ENCODE assay signal across 1 cellular context in the genomic region with DNA sequence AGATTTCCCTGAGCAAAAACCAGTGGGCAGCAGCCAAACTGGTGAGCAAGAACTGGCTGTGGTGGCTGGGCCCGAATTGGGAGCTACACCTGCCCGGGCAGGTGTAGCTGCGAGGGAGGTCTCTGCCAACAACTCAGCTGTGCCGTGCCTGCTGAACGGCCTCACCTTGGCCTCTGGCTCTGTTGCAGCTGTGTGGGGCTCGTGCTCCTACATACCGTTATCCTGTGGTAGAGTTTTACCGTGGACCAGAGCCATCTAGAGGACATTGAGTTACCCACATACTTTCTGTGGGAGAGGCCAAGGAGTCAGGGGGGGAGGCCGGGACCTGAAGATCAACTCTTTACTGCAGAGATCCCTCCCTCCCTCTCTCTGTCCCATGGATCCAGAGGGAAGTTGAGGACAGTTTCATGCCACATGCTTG.
TF ChIP-seq lines count a peak whose summit lies in the region.

No MANE protein-coding gene starts in this region.

TF ChIP-seq in GM12878, 131 proteins besides CTCF, POLR2A, EP300 and RAD21 (continued from another document):
- TF ChIP-seq, protein P1, sequence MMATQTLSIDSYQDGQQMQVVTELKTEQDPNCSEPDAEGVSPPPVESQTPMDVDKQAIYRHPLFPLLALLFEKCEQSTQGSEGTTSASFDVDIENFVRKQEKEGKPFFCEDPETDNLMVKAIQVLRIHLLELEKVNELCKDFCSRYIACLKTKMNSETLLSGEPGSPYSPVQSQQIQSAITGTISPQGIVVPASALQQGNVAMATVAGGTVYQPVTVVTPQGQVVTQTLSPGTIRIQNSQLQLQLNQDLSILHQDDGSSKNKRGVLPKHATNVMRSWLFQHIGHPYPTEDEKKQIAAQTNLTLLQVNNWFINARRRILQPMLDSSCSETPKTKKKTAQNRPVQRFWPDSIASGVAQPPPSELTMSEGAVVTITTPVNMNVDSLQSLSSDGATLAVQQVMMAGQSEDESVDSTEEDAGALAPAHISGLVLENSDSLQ (IDR thresholded peaks at IDR 0.05) = no peak
- TF ChIP-seq RB1 (IDR thresholded peaks at IDR 0.05; ENCODE audit: borderline replicate concordance) = no peak
- TF ChIP-seq BHLHE40 (IDR thresholded peaks at IDR 0.05; ENCODE audit: borderline replicate concordance in 1 of 2, low read depth in 2 of 2, low read length in 1 of 2) = peak in 1 of 2 experiments; percentile 16; a peak in 1 of 4 replicates
- TF ChIP-seq NRF1 (conservative IDR thresholded peaks at IDR 0.05; ENCODE audit: low read depth, low read length) = no peak
- TF ChIP-seq HDAC6 (IDR thresholded peaks at IDR 0.05; ENCODE audit: unreplicated experiment) = no peak
- TF ChIP-seq, protein P2, sequence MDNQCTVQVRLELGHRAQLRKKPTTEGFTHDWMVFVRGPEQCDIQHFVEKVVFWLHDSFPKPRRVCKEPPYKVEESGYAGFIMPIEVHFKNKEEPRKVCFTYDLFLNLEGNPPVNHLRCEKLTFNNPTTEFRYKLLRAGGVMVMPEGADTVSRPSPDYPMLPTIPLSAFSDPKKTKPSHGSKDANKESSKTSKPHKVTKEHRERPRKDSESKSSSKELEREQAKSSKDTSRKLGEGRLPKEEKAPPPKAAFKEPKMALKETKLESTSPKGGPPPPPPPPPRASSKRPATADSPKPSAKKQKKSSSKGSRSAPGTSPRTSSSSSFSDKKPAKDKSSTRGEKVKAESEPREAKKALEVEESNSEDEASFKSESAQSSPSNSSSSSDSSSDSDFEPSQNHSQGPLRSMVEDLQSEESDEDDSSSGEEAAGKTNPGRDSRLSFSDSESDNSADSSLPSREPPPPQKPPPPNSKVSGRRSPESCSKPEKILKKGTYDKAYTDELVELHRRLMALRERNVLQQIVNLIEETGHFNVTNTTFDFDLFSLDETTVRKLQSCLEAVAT (IDR thresholded peaks at IDR 0.05) = no peak
- no peak for TF ChIP-seq CREM (IDR thresholded peaks at IDR 0.05; ENCODE audit: low read depth)
- peak; percentile 58; the same call in 1 of the 2 replicates for TF ChIP-seq SMC3 (IDR thresholded peaks at IDR 0.05; ENCODE audit: borderline replicate concordance, low read length)
- no peak for TF ChIP-seq ZNF384 (IDR thresholded peaks at IDR 0.05; ENCODE audit: borderline replicate concordance, low read depth, low read length)
- TF ChIP-seq SRF (IDR thresholded peaks at IDR 0.05; ENCODE audit: low read depth in 2 of 2, low read length in 2 of 2) = no peak
- TF ChIP-seq RUNX3 (IDR thresholded peaks at IDR 0.05; ENCODE audit: low read length) = peak; percentile 32; the same call in 1 of the 2 replicates
